ENCODE assay signal across 26 cellular contexts in the genomic region with DNA sequence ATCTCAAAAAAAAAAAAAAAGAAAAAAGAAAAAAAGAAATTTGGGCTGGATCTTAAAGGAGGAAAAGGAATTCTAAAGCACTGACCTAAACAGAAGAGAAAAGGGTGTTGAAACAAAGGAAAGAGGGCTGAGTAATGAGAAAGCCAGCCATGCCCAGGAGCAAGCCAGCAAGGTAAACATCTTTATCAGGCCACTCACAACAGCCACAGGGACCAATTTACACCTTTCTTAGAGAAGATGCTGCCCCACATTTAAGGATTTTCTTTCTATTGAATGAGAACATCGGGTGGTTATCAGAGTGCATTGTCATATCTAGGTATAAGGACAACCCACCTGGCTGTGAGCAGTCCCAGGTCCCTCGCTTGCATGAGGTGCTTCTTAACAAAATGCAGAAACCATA.
"Had no signal": no experiment of that assay in that cellular context is flagged by ENCODE, and none has a peak within 500 bp of the region (broad histone marks: within the 10 kb centered on the region; RNA-seq: fewer than 3 reads in every experiment).

No MANE protein-coding gene starts in this region.

- H3K27me3 Mint-ChIP-seq: dendritic cell treated with granulocyte-macrophage colony-stimulating factor and Interleukin-4, amounts not matched to agents 40 ng/mL and 50 ng/mL, for 4 days; stimulated activated memory B cell treated with anti-CD40 and anti-IgM and Interleukin-4, amounts not matched to agents 10 μg/mL and 1 μg/mL and 100 μg/mL, for 72 hours had no signal

- H3K27ac Mint-ChIP-seq: dendritic cell treated with granulocyte-macrophage colony-stimulating factor and Interleukin-4, amounts not matched to agents 40 ng/mL and 50 ng/mL, for 4 days; naive thymus-derived CD8-positive, alpha-beta T cell; stimulated activated memory B cell treated with anti-CD40 and anti-IgM and Interleukin-4, amounts not matched to agents 10 μg/mL and 1 μg/mL and 100 μg/mL, for 72 hours; stimulated activated naive CD8-positive, alpha-beta T cell treated with anti-CD3 and anti-CD28 coated beads, Interleukin-15, amount 100 ng/mL, for 72 hours had no signal

- H2AFZ ChIP-seq: hepatocyte had no signal

- H3K36me3 Mint-ChIP-seq: naive thymus-derived CD8-positive, alpha-beta T cell had no signal

- FAIRE-seq: endometrium, kidney had no signal

- H3K4me1 ChIP-seq: colonic mucosa had no signal

- H3K27ac ChIP-seq: colonic mucosa, gastroesophageal sphincter, heart left ventricle, hepatocyte, psoas muscle, skin epidermis, spleen, suprapubic skin, transverse colon had no signal

- H3K4me1 Mint-ChIP-seq: stimulated activated naive CD8-positive, alpha-beta T cell treated with anti-CD3 and anti-CD28 coated beads, Interleukin-15, amount 100 ng/mL, for 72 hours had no signal

- H3K4me2 ChIP-seq: hepatocyte had no signal

- ATAC-seq: esophagus mucosa; gastroesophageal sphincter; heart left ventricle; left lobe of liver; naive thymus-derived CD8-positive, alpha-beta T cell; psoas muscle; right cardiac atrium; stimulated activated memory B cell treated with anti-CD40 and anti-IgM and Interleukin-4, amounts not matched to agents 10 μg/mL and 1 μg/mL and 100 μg/mL, for 72 hours; stimulated activated naive CD8-positive, alpha-beta T cell treated with anti-CD3 and anti-CD28 coated beads, Interleukin-15, amount 100 ng/mL, for 72 hours had no signal

- H3K4me3 Mint-ChIP-seq: dendritic cell treated with granulocyte-macrophage colony-stimulating factor and Interleukin-4, amounts not matched to agents 40 ng/mL and 50 ng/mL, for 4 days; naive thymus-derived CD8-positive, alpha-beta T cell; stimulated activated memory B cell treated with anti-CD40 and anti-IgM and Interleukin-4, amounts not matched to agents 10 μg/mL and 1 μg/mL and 100 μg/mL, for 72 hours; stimulated activated naive CD8-positive, alpha-beta T cell treated with anti-CD3 and anti-CD28 coated beads, Interleukin-15, amount 100 ng/mL, for 72 hours had no signal

- H3K9me3 ChIP-seq: colonic mucosa, gastroesophageal sphincter, heart left ventricle, psoas muscle, spleen, suprapubic skin, transverse colon, vagina had no signal

- DNase-seq: colonic mucosa; effector memory CD4-positive, alpha-beta T cell; foreskin fibroblast; heart left ventricle; kidney; mammary epithelial cell; naive thymus-derived CD8-positive, alpha-beta T cell; nephron progenitor cell; nucleus accumbens; posterior cingulate gyrus; psoas muscle; right cardiac atrium; spleen; stimulated activated CD4-positive, alpha-beta T cell treated with anti-CD3 and anti-CD28 coated beads, Interleukin-4, amount 100 ng/mL, for 4 hours; stimulated activated naive CD8-positive, alpha-beta T cell treated with anti-CD3 and anti-CD28 coated beads, Interleukin-15, amount 100 ng/mL, for 72 hours; transverse colon had no signal

- H3K27me3 ChIP-seq: colonic mucosa, gastroesophageal sphincter, heart left ventricle, hepatocyte, spleen, suprapubic skin, transverse colon, vagina had no signal

- H3K4me3 ChIP-seq: colonic mucosa, gastroesophageal sphincter, heart left ventricle, hepatocyte, psoas muscle, skin epidermis, spleen, suprapubic skin, transverse colon, vagina had no signal

- H3K9me3 Mint-ChIP-seq: dendritic cell treated with granulocyte-macrophage colony-stimulating factor and Interleukin-4, amounts not matched to agents 40 ng/mL and 50 ng/mL, for 4 days; naive thymus-derived CD8-positive, alpha-beta T cell; nephron progenitor cell; stimulated activated memory B cell treated with anti-CD40 and anti-IgM and Interleukin-4, amounts not matched to agents 10 μg/mL and 1 μg/mL and 100 μg/mL, for 72 hours; stimulated activated naive CD8-positive, alpha-beta T cell treated with anti-CD3 and anti-CD28 coated beads, Interleukin-15, amount 100 ng/mL, for 72 hours had no signal
